Comparison of ENCODE assay signal across 9 cellular contexts in the genomic region with DNA sequence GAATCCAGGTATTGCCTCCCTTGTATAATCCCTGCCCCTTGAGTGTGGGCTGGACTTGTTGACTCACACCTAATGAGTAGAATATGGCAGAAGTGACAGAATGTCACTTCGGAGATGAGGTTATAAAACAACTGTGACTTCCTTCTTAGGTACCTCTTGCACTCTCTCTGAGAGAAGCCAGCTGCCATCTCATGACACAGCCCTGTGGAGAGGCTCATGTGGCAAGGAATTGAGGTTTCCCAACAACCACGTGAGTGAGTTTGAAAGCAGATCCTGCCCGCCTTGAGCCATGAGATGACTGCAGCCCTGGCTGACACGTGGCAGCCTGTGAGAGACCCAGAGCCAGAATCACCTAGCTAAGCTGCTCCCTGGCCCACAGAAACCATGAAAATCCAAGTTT. TPM values are rescaled to one million over a fixed set of nuclear protein-coding genes. Genes with fewer than 3 reads are reported as not detected.
DNase-seq lines count a peak whose midpoint lies in the region; ATAC-seq and TF ChIP-seq lines count a peak whose summit lies in the region.
"Had no signal": no experiment of that assay in that cellular context is flagged by ENCODE, and none has a peak within 500 bp of the region (broad histone marks: within the 10 kb centered on the region; RNA-seq: fewer than 3 reads in every experiment).

No MANE protein-coding gene starts in this region.

- no peaks in the 10 kb centered on the region for H3K9me1 ChIP-seq in IMR-90 (ENCODE audit: insufficient read depth, low read length)

- DNase-seq in GF-D8 (lab: John Stamatoyannopoulos, UW): peak; percentile 74
- peak; percentile 41 for DNase-seq in IMR-90
- DNase-seq in adrenal gland: peak in 6 of 7 donors; percentile 38 to 64 (median 54)
- DNase-seq in mucosa of gallbladder (ENCODE audit: low spot score): peak; percentile 14
- no peak for DNase-seq in endothelial cell (ENCODE audit: low spot score)
- DNase-seq in hepatic stellate cell (ENCODE audit: low spot score): no peak
- DNase-seq in SW 1271 (lab: John Stamatoyannopoulos, UW): no peak
- DNase-seq in NCI-H446 treated with DMSO at 0.1 percent for 48 hours (lab: John Stamatoyannopoulos, UW): no peak

- H3K27ac ChIP-seq in IMR-90 (ENCODE audit: insufficient read depth, low read length) (no peak overlapping the region), adrenal gland (no peak overlapping the region)

- no peak overlapping the region for H3K4me3 ChIP-seq in IMR-90 (ENCODE audit: insufficient read depth, low read depth, low read length)
- no peak overlapping the region for H3K4me3 ChIP-seq in adrenal gland

- no peak overlapping the region for H3K23ac ChIP-seq in IMR-90 (ENCODE audit: low read depth, low read length)

- H2BK20ac ChIP-seq in IMR-90 (ENCODE audit: low read depth, low read length): no peak overlapping the region

- no peaks in the 10 kb centered on the region for H3K36me3 Mint-ChIP-seq in endothelial cell (ENCODE audit: low read depth, unreplicated experiment)

- no peak overlapping the region for H4K91ac ChIP-seq in IMR-90 (ENCODE audit: insufficient read depth, low read depth, low read length)

- no peak overlapping the region for H2AK5ac ChIP-seq in IMR-90 (ENCODE audit: low read depth, low read length)

- H3K27ac Mint-ChIP-seq in endothelial cell (ENCODE audit: unreplicated experiment): no peak overlapping the region

- no peak for TF ChIP-seq POLR2A in IMR-90 (IDR thresholded peaks at IDR 0.05; ENCODE audit: low read depth, low read length)
- TF ChIP-seq POLR2A in adrenal gland (IDR thresholded peaks at IDR 0.05): no peak

- H4K5ac ChIP-seq in IMR-90 (ENCODE audit: low read depth, low read length): no peak overlapping the region

- H3K36me3 ChIP-seq in IMR-90 (ENCODE audit: control insufficient read depth, insufficient read depth, low read length) (no peaks in the 10 kb centered on the region), adrenal gland (replicated peaks in 1 of 2) (no peaks in the 10 kb centered on the region)

- H3K4me1 Mint-ChIP-seq in endothelial cell (ENCODE audit: unreplicated experiment): peaks cover 23% of the 10 kb centered on the region

- H3K4me2 ChIP-seq in IMR-90 (ENCODE audit: low read depth, low read length): no peak overlapping the region

- no peak overlapping the region for H2BK120ac ChIP-seq in IMR-90 (ENCODE audit: low read depth, low read length)

- H3K14ac ChIP-seq in IMR-90 (replicated peaks; ENCODE audit: low read depth, low read length): no peak overlapping the region

- no peaks in the 10 kb centered on the region for H4K20me1 ChIP-seq in IMR-90 (ENCODE audit: insufficient read depth, low read length)

- H3K9me3 ChIP-seq in IMR-90 (ENCODE audit: control insufficient read depth, insufficient read depth, low read length) (no peaks in the 10 kb centered on the region), adrenal gland (replicated peaks in 1 of 3) (no peaks in the 10 kb centered on the region)

- no peak for TF ChIP-seq RAD21 in IMR-90 (IDR thresholded peaks at IDR 0.05; ENCODE audit: low read length)

- H3K4ac ChIP-seq in IMR-90 (ENCODE audit: low read depth, low read length): no peak overlapping the region

- H3K79me1 ChIP-seq in IMR-90 (ENCODE audit: low read depth in 1 of 2, low read length in 2 of 2): no peaks in the 10 kb centered on the region

- no peaks in the 10 kb centered on the region for H3K9me3 Mint-ChIP-seq in endothelial cell (ENCODE audit: unreplicated experiment)
- H3K9me3 Mint-ChIP-seq: neural crest cell had no signal

- H3K18ac ChIP-seq in IMR-90 (ENCODE audit: low read depth, low read length): no peak overlapping the region

- no peak overlapping the region for H2BK15ac ChIP-seq in IMR-90 (ENCODE audit: low read depth, low read length)

- H3K4me1 ChIP-seq in IMR-90 (ENCODE audit: control insufficient read depth, insufficient read depth, low read length) (no peaks in the 10 kb centered on the region), adrenal gland (replicated peaks in 1 of 2) (peaks cover 0 to 4% of the 10 kb centered on the region in 2 donors)

- H2AK9ac ChIP-seq in IMR-90 (replicated peaks; ENCODE audit: low read depth, low read length, poor library complexity): no peak overlapping the region

- no peaks in the 10 kb centered on the region; the same call in 1 of the 2 replicates for H3K27me3 ChIP-seq in IMR-90 (ENCODE audit: control insufficient read depth, insufficient read depth, low read length)
- no peaks in the 10 kb centered on the region for H3K27me3 ChIP-seq in adrenal gland

- no peak for TF ChIP-seq CTCF in IMR-90 (conservative IDR thresholded peaks at IDR 0.05; ENCODE audit: low read depth, low read length)
- TF ChIP-seq CTCF in adrenal gland (IDR thresholded peaks at IDR 0.05): no peak
- no peak for TF ChIP-seq CTCF in endothelial cell (IDR thresholded peaks at IDR 0.05; ENCODE audit: unreplicated experiment)

- peak overlapping the region; percentile 4 for H2AFZ ChIP-seq in IMR-90 (replicated peaks; ENCODE audit: low read length, poor library complexity)

- POLR2A ChIA-PET in IMR-90 (lab: Charles Lee; ENCODE audit: unreplicated experiment): no interaction called here

- dilution Hi-C loops in IMR-90 (cut with HindIII; ENCODE audit: low sequenced_read_pairs, unreplicated experiment): no loop called here

- CTCF ChIA-PET in IMR-90 (lab: Yijun Ruan, JAX): no interaction called here

- H3K27me3 Mint-ChIP-seq in endothelial cell (ENCODE audit: unreplicated experiment): no peaks in the 10 kb centered on the region

- no peak overlapping the region for H4K8ac ChIP-seq in IMR-90 (ENCODE audit: low read depth in 2 of 2, low read length in 2 of 2)

- in situ Hi-C loops in IMR-90 (cut with MboI; ENCODE audit: low sequenced_read_pairs): no loop called here

- no peak overlapping the region for H3K9ac ChIP-seq in IMR-90 (ENCODE audit: low read depth, low read length)

- H3K56ac ChIP-seq in IMR-90 (ENCODE audit: extremely low read depth, insufficient read depth, low read length): no peak overlapping the region

- WGBS in IMR-90 (ENCODE audit: extremely low coverage in 2 of 2, insufficient read length in 1 of 2), 2 experiments: 40% methylated on average over 3 of the region's 4 CpGs; no CpG with 5 or more reads in 1 of the 2 experiments
- WGBS in adrenal gland, 4 donors: 45 to 69% (median 60%) methylated on average over 3 to 4 of the region's 4 CpGs

- no TSS peak for BruUV-seq in IMR-90 (replicated peaks; lab: Mats Ljungman, UMichigan)

- H3K4me3 Mint-ChIP-seq in endothelial cell (ENCODE audit: unreplicated experiment): no peak overlapping the region
- H3K4me3 Mint-ChIP-seq: neural crest cell had no signal

- H2BK5ac ChIP-seq in IMR-90 (ENCODE audit: low read depth, low read length, poor library complexity, severe bottlenecking): no peak overlapping the region

- no peak for ATAC-seq in IMR-90 (ENCODE audit: low read depth)

- intact Hi-C loops in IMR-90 (cut with micrococcal nuclease) (loop anchor here (2.0 kb wide), 1 partner anchor 169 kb away; no protein-coding TSS in a partner anchor), adrenal gland (cut with DNase I) (no loop called here)

TF ChIP-seq in IMR-90, 13 proteins besides CTCF, POLR2A, EP300 and RAD21:
- TF ChIP-seq MXI1 (IDR thresholded peaks at IDR 0.05; ENCODE audit: borderline replicate concordance, low read depth, low read length): 0 out of 2 replicates have a peak, but pooled peaks have one; percentile 31
- no peak for TF ChIP-seq FOS (IDR thresholded peaks at IDR 0.05; ENCODE audit: low read depth, low read length)
- TF ChIP-seq, protein P1, sequence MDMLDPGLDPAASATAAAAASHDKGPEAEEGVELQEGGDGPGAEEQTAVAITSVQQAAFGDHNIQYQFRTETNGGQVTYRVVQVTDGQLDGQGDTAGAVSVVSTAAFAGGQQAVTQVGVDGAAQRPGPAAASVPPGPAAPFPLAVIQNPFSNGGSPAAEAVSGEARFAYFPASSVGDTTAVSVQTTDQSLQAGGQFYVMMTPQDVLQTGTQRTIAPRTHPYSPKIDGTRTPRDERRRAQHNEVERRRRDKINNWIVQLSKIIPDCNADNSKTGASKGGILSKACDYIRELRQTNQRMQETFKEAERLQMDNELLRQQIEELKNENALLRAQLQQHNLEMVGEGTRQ (IDR thresholded peaks at IDR 0.05; ENCODE audit: low read depth, low read length): 0 out of 2 replicates have a peak, but pooled peaks have one; percentile 12
- no peak for TF ChIP-seq RFX5 (IDR thresholded peaks at IDR 0.05; ENCODE audit: low read depth, low read length)

RNA-seq across cellular contexts. Expression of gene ASB11, which starts 13.5 kb away (rescaled TPM):
- total RNA-seq in IMR-90 (2012; rRNA removed) (not detected in 2 replicates), adrenal gland (under 1 TPM in 1 of 8 donors, not detected in 7; 0.14 TPM), mucosa of gallbladder (not detected), endothelial cell (ENCODE audit: unreplicated experiment) (not detected)
- polyA plus RNA-seq in IMR-90 (2012; rRNA removed) (not detected in 2 replicates), adrenal gland (not detected)
- polyA plus RNA-seq in IMR-90 (2012; cell fraction: cytosol; rRNA removed): not detected in 2 replicates
- not detected in 2 replicates for polyA plus RNA-seq in IMR-90 (2012; cell fraction: nucleus; rRNA removed; ENCODE audit: low replicate concordance)
- total RNA-seq: neural crest cell had no signal

RNA-seq across cellular contexts. Expression of gene ASB9, which starts 32.0 kb away (rescaled TPM):
- 0.28 and 0.36 TPM in 2 replicates for total RNA-seq in IMR-90 (2012; rRNA removed)
- 0.15 TPM in 1 of 2 replicates, not detected in the other for polyA plus RNA-seq in IMR-90 (2012; rRNA removed)
- 0.35 TPM in 1 of 2 replicates, not detected in the other for polyA plus RNA-seq in IMR-90 (2012; cell fraction: cytosol; rRNA removed)
- polyA plus RNA-seq in IMR-90 (2012; cell fraction: nucleus; rRNA removed; ENCODE audit: low replicate concordance): 0.05 TPM in 1 of 2 replicates, not detected in the other
- total RNA-seq in adrenal gland: 1 to 10 TPM in 7 of 8 donors, under 1 TPM in 1; 0.39 to 4.2 (median 2.2) TPM
- polyA plus RNA-seq in adrenal gland: 1 to 10 TPM in 1 of 3 donors, under 1 TPM in 2; 0.75 to 1.5 (median 0.91) TPM
- 2.9 TPM for total RNA-seq in mucosa of gallbladder
- total RNA-seq in endothelial cell (ENCODE audit: unreplicated experiment): 2.8 TPM

RNA-seq across cellular contexts. Expression of gene PIGA, which starts 33.4 kb away (rescaled TPM):
- total RNA-seq in IMR-90 (2012; rRNA removed) (9.1 and 10.3 TPM in 2 replicates), adrenal gland (1 to 10 TPM; 1.1 to 6.8 (median 5.0) TPM), mucosa of gallbladder (15.8 TPM), endothelial cell (ENCODE audit: unreplicated experiment) (12.8 TPM)
- polyA plus RNA-seq in IMR-90 (2012; rRNA removed) (3.1 and 3.4 TPM in 2 replicates), adrenal gland (1 to 10 TPM; 4.2 to 5.7 (median 5.2) TPM)
- polyA plus RNA-seq in IMR-90 (2012; cell fraction: cytosol; rRNA removed): 0.37 and 0.66 TPM in 2 replicates
- 1.1 and 14.3 TPM in 2 replicates for polyA plus RNA-seq in IMR-90 (2012; cell fraction: nucleus; rRNA removed; ENCODE audit: low replicate concordance)

Comparison
In these comparisons a context has a peak if more than half of its experiments do, and no peak if none do; other contexts are left out.
1. DNase-seq: peak in GF-D8 (single experiment), IMR-90 (single experiment), adrenal gland (6 of 7) and mucosa of gallbladder (single experiment); none in endothelial cell (single experiment), hepatic stellate cell (single experiment), SW 1271 (0 of 2) and NCI-H446 treated with DMSO at 0.1 percent for 48 hours (single experiment).